Comparison of ENCODE assay signal across 8 cellular contexts in genomic region chr4:149914521-149915115, GRCh38.
DNase-seq lines count a peak whose midpoint lies in the region; ATAC-seq lines count a peak whose summit lies in the region.

No MANE protein-coding gene starts in this region.

- peak; percentile 48 for DNase-seq in stimulated activated CD4-positive, alpha-beta T cell treated with anti-CD3 and anti-CD28 coated beads, Interleukin-15, amount 100 ng/mL, for 24 hours
- DNase-seq in stimulated activated CD4-positive, alpha-beta T cell treated with anti-CD3 and anti-CD28 coated beads, Interleukin-12 subunit alpha, Interleukin-12 subunit beta, amount 100 ng/mL, for 4 hours = no peak
- DNase-seq in HuH-7.5 (ENCODE audit: low spot score) = peak; percentile 9
- DNase-seq in SKM-1 (lab: John Stamatoyannopoulos, UW; ENCODE audit: unreplicated experiment) = peak; percentile 26
- peak; percentile 44 for DNase-seq in foreskin melanocyte
- DNase-seq in stimulated activated CD4-positive, alpha-beta T cell treated with anti-CD3 and anti-CD28 coated beads, Interleukin-4, amount 100 ng/mL, for 48 hours (ENCODE audit: low read depth in 2 of 2) = peak; percentile 19
- no peak for DNase-seq in GF-D8 (lab: John Stamatoyannopoulos, UW)

- ATAC-seq in GM21576 (IDR thresholded peaks at IDR 0.05; ENCODE audit: unreplicated experiment) = peak; percentile 83

Comparison
In these comparisons a context has a peak if more than half of its experiments do, and no peak if none do; other contexts are left out.
1. DNase-seq: peak in stimulated activated CD4-positive, alpha-beta T cell treated with anti-CD3 and anti-CD28 coated beads, Interleukin-15, amount 100 ng/mL, for 24 hours (single experiment), HuH-7.5 (single experiment), SKM-1 (single experiment), foreskin melanocyte (single experiment) and stimulated activated CD4-positive, alpha-beta T cell treated with anti-CD3 and anti-CD28 coated beads, Interleukin-4, amount 100 ng/mL, for 48 hours (2 of 2); none in stimulated activated CD4-positive, alpha-beta T cell treated with anti-CD3 and anti-CD28 coated beads, Interleukin-12 subunit alpha, Interleukin-12 subunit beta, amount 100 ng/mL, for 4 hours (single experiment) and GF-D8 (single experiment).